ENCODE assay signal across 19 cellular contexts in genomic region chr2:44801289-44801675, GRCh38.
DNase-seq lines count a peak whose midpoint lies in the region; FAIRE-seq and TF ChIP-seq lines count a peak whose summit lies in the region.
"Had no signal": no experiment of that assay in that cellular context is flagged by ENCODE, and none has a peak within 500 bp of the region (broad histone marks: within the 10 kb centered on the region; RNA-seq: fewer than 3 reads in every experiment).

No MANE protein-coding gene starts in this region.

- H4K8ac ChIP-seq in H9 (replicated peaks; ENCODE audit: insufficient read length, low read depth, low read length) (no peak overlapping the region), neuronal stem cell (ENCODE audit: low read depth, low read length) (no peak overlapping the region)

- H3K9me3 ChIP-seq in H9 (ENCODE audit: control insufficient read depth, low read depth, low read length) (no peaks in the 10 kb centered on the region), hepatocyte (ENCODE audit: low read depth) (no peaks in the 10 kb centered on the region), neuronal stem cell (replicated peaks in 1 of 2; ENCODE audit: control insufficient read depth in 2 of 2, insufficient read depth in 1 of 2, low read depth in 1 of 2, low read length in 2 of 2) (no peaks in the 10 kb centered on the region)
- H3K9me3 ChIP-seq in effector memory CD4-positive, alpha-beta T cell (ENCODE audit: control insufficient read depth, low read length), result no peaks in the 10 kb centered on the region
- H3K9me3 ChIP-seq: heart left ventricle, transverse colon had no signal

- H3K9ac ChIP-seq in H9 (ENCODE audit: extremely low read depth, insufficient read length, low read length), result no peak overlapping the region
- H3K9ac ChIP-seq in neuronal stem cell (ENCODE audit: low read depth, low read length, poor library complexity), result no peak overlapping the region

- H4K5ac ChIP-seq in H9 (ENCODE audit: insufficient read length, low read depth, low read length), result no peak overlapping the region

- peaks cover 17% of the 10 kb centered on the region for H3K23me2 ChIP-seq in H9 (ENCODE audit: insufficient read length, low read depth, low read length, poor library complexity, severe bottlenecking)

- H3K79me2 ChIP-seq in H9 (ENCODE audit: insufficient read depth, low read length) (no peaks in the 10 kb centered on the region), hepatocyte (no peaks in the 10 kb centered on the region)

- H3K27me3 Mint-ChIP-seq in H9 (ENCODE audit: low read depth), result peaks cover 50% of the 10 kb centered on the region

- no peak overlapping the region for H2AFZ ChIP-seq in H9 (ENCODE audit: low read length)
- peak overlapping the region; percentile 55 for H2AFZ ChIP-seq in hepatocyte
- H2AFZ ChIP-seq in neuronal stem cell (ENCODE audit: low read length), result peak overlapping the region; percentile 80

- H3K23ac ChIP-seq in H9 (ENCODE audit: insufficient read length, low read depth, low read length), result no peak overlapping the region
- no peak overlapping the region for H3K23ac ChIP-seq in neuronal stem cell (ENCODE audit: low read depth, low read length, poor library complexity)

- peak overlapping the region; percentile 83 to 96 (median 94) for H3K27ac Mint-ChIP-seq in H9
- H3K27ac Mint-ChIP-seq: activated CD4-positive, alpha-beta T cell treated with anti-CD3 and anti-CD28 coated beads, Interleukin-2, amount 10 ng/mL, durations not matched to agents 7 days and 5 days had no signal

- no peaks in the 10 kb centered on the region for H3K9me2 ChIP-seq in hepatocyte (replicated peaks; ENCODE audit: insufficient read depth)

- H4K91ac ChIP-seq in H9 (ENCODE audit: insufficient read length, low read depth, low read length) (no peak overlapping the region), neuronal stem cell (ENCODE audit: low read depth, low read length, poor library complexity) (no peak overlapping the region)

- H2BK120ac ChIP-seq in H9 (ENCODE audit: low read depth, low read length, poor library complexity, severe bottlenecking) (no peak overlapping the region), neuronal stem cell (ENCODE audit: low read depth, low read length) (peak overlapping the region; percentile 35)

- H3K4me3 ChIP-seq in hepatocyte (no peak overlapping the region), neuronal stem cell (ENCODE audit: low read length in 2 of 2) (no peak overlapping the region)
- no peak overlapping the region for H3K4me3 ChIP-seq in effector memory CD4-positive, alpha-beta T cell (ENCODE audit: insufficient read depth, low read depth, low read length, poor library complexity, severe bottlenecking)

- H3K4ac ChIP-seq in H9 (ENCODE audit: low read depth, low read length), result no peak overlapping the region; the same call in 1 of the 2 replicates
- no peak overlapping the region for H3K4ac ChIP-seq in neuronal stem cell (ENCODE audit: low read length)

- no peak overlapping the region for H3K56ac ChIP-seq in H9 (ENCODE audit: insufficient read length, low read depth, low read length)

- H3K79me1 ChIP-seq in H9 (ENCODE audit: insufficient read depth, low read depth, low read length, poor library complexity, severe bottlenecking) (no peaks in the 10 kb centered on the region), neuronal stem cell (ENCODE audit: low read depth, low read length) (no peaks in the 10 kb centered on the region)

- TF ChIP-seq CTCF in H9 (conservative IDR thresholded peaks at IDR 0.05) (no peak), hepatocyte (IDR thresholded peaks at IDR 0.05; ENCODE audit: poor library complexity) (no peak), D721Med (IDR thresholded peaks at IDR 0.05; ENCODE audit: insufficient read depth, missing control alignments) (no peak)

- H3K4me1 ChIP-seq in H9 (ENCODE audit: insufficient read depth, low read length) (peaks cover 19% of the 10 kb centered on the region), hepatocyte (ENCODE audit: insufficient read depth) (peaks cover 6% of the 10 kb centered on the region), neuronal stem cell (ENCODE audit: control insufficient read depth in 2 of 2, insufficient read depth in 1 of 2, low read depth in 1 of 2, low read length in 2 of 2) (peaks cover 2 to 27% of the 10 kb centered on the region in 2 donors)
- peaks cover 11% of the 10 kb centered on the region for H3K4me1 ChIP-seq in effector memory CD4-positive, alpha-beta T cell (ENCODE audit: control insufficient read depth, insufficient read depth, low read length, poor library complexity, severe bottlenecking)

- no peak overlapping the region for H3T11ph ChIP-seq in H9 (ENCODE audit: low read length)

- H3K4me3 Mint-ChIP-seq in H9, result peak overlapping the region; percentile 66 to 71
- H3K4me3 Mint-ChIP-seq: activated CD4-positive, alpha-beta T cell treated with anti-CD3 and anti-CD28 coated beads, Interleukin-2, amount 10 ng/mL, durations not matched to agents 7 days and 5 days had no signal

- no peak overlapping the region for H2BK20ac ChIP-seq in H9 (ENCODE audit: low read depth, low read length, poor library complexity, severe bottlenecking)

- no peaks in the 10 kb centered on the region for H3K9me3 Mint-ChIP-seq in H9
- H3K9me3 Mint-ChIP-seq: activated CD4-positive, alpha-beta T cell treated with anti-CD3 and anti-CD28 coated beads, Interleukin-2, amount 10 ng/mL, durations not matched to agents 7 days and 5 days; neural crest cell had no signal

- H3K4me2 ChIP-seq in H9 (ENCODE audit: insufficient read depth, insufficient read length, low read length) (peak overlapping the region; percentile 83), hepatocyte (peak overlapping the region; percentile 82), neuronal stem cell (ENCODE audit: insufficient read depth, low read length, poor library complexity, severe bottlenecking) (peak overlapping the region; percentile 47)

- H3K27me3 ChIP-seq in H9 (ENCODE audit: insufficient read depth, low read length) (peaks cover 4% of the 10 kb centered on the region; the same call in 1 of the 2 replicates), hepatocyte (peaks cover 99% of the 10 kb centered on the region), neuronal stem cell (ENCODE audit: control insufficient read depth in 3 of 3, insufficient read depth in 3 of 3, low read depth in 1 of 3, low read length in 3 of 3) (peaks cover 0 to 98% (median 0%) of the 10 kb centered on the region in 3 experiments)
- H3K27me3 ChIP-seq in effector memory CD4-positive, alpha-beta T cell (replicated peaks; ENCODE audit: control insufficient read depth, insufficient read depth, low read length, poor library complexity, severe bottlenecking), result peaks cover 25% of the 10 kb centered on the region

- no CpG with 5 or more reads among the region's 16 CpGs for WGBS in H9 (ENCODE audit: extremely low coverage, insufficient read length, low lambda C conversion rate)
- WGBS in hepatocyte (ENCODE audit: low lambda C conversion rate, missing lambda C conversion rate), result 9% methylated on average over 16 of the region's 16 CpGs
- WGBS in neuronal stem cell (ENCODE audit: extremely low coverage in 2 of 2, insufficient read length in 2 of 2, insufficient replicate concordance in 1 of 2), 2 donors, result no CpG with 5 or more reads among the region's 16 CpGs

- peak; percentile 79 for DNase-seq in ELF-1 (ENCODE audit: low read depth, low spot score)
- DNase-seq in H9, result peak; percentile 83
- no peak for DNase-seq in hepatocyte (ENCODE audit: low spot score)
- no peak for DNase-seq in neuronal stem cell (ENCODE audit: low spot score)
- no peak for DNase-seq in stimulated activated CD4-positive, alpha-beta T cell treated with anti-CD3 and anti-CD28 coated beads, Interleukin-4, amount 100 ng/mL, for 1 hour
- no peak for DNase-seq in superior temporal gyrus (ENCODE audit: extremely low spot score)
- DNase-seq in D721Med (ENCODE audit: insufficient read length, low spot score), result no peak
- no peak for DNase-seq in effector memory CD4-positive, alpha-beta T cell
- DNase-seq: activated CD4-positive, alpha-beta T cell treated with anti-CD3 and anti-CD28 coated beads, Interleukin-2, amount 10 ng/mL, durations not matched to agents 7 days and 5 days; activated naive CD4-positive, alpha-beta T cell treated with Interleukin-2 at 50 U/mL for 16 hours; DND-41; heart left ventricle; midbrain; NCI-H1092; NCI-H2081 treated with DMSO at 0.1 percent for 48 hours; NCI-H510A treated with DMSO at 0.1 percent for 48 hours; transverse colon had no signal

- H2BK15ac ChIP-seq in H9 (ENCODE audit: low read depth, low read length), result no peak overlapping the region
- H2BK15ac ChIP-seq in neuronal stem cell (ENCODE audit: low read length), result no peak overlapping the region

- no peaks in the 10 kb centered on the region; a peak in 1 of 7 replicates for H3K36me3 Mint-ChIP-seq in H9 (ENCODE audit: insufficient read depth in 1 of 3, low read depth in 3 of 3)

- no peaks in the 10 kb centered on the region for H4K20me1 ChIP-seq in H9 (ENCODE audit: control insufficient read depth, insufficient read depth, insufficient read length)
- no peaks in the 10 kb centered on the region for H4K20me1 ChIP-seq in hepatocyte (ENCODE audit: insufficient read depth, poor library complexity, severe bottlenecking)

- FAIRE-seq in D721Med (lab: Jason Lieb, UNC), result no peak
- FAIRE-seq: TTC549 had no signal

- H3K27ac ChIP-seq in H9 (ENCODE audit: insufficient read length, low read depth, low read length) (peak overlapping the region; percentile 59), hepatocyte (no peak overlapping the region), neuronal stem cell (replicated peaks; ENCODE audit: low read length) (peak overlapping the region; percentile 87)
- no peak overlapping the region for H3K27ac ChIP-seq in effector memory CD4-positive, alpha-beta T cell (ENCODE audit: insufficient read depth, low read length, poor library complexity, severe bottlenecking)
- H3K27ac ChIP-seq: heart left ventricle, transverse colon had no signal

- H3K14ac ChIP-seq in H9 (ENCODE audit: insufficient read depth, low read length) (no peak overlapping the region), neuronal stem cell (ENCODE audit: low read length) (no peak overlapping the region)

- no peak overlapping the region for H2BK5ac ChIP-seq in H9 (ENCODE audit: insufficient read length, low read length)
- H2BK5ac ChIP-seq in neuronal stem cell (ENCODE audit: low read length), result no peak overlapping the region

- peaks cover 71 to 75% of the 10 kb centered on the region in 2 experiments for H3K4me1 Mint-ChIP-seq in H9

- no peaks in the 10 kb centered on the region for H3K36me3 ChIP-seq in hepatocyte (replicated peaks; ENCODE audit: insufficient read depth, low read depth)
- H3K36me3 ChIP-seq in neuronal stem cell (replicated peaks in 1 of 2; ENCODE audit: control insufficient read depth in 2 of 2, insufficient read depth in 2 of 2, low read length in 2 of 2), result no peaks in the 10 kb centered on the region
- H3K36me3 ChIP-seq in effector memory CD4-positive, alpha-beta T cell (ENCODE audit: control insufficient read depth, insufficient read depth, low read length), result no peaks in the 10 kb centered on the region
- H3K36me3 ChIP-seq: heart left ventricle, transverse colon had no signal

- no peak overlapping the region for H2AK5ac ChIP-seq in H9 (ENCODE audit: insufficient read length, low read length)
- H2AK5ac ChIP-seq in neuronal stem cell (ENCODE audit: low read depth, low read length), result no peak overlapping the region

- peak overlapping the region; percentile 84 for H3K18ac ChIP-seq in H9 (ENCODE audit: insufficient read length, low read depth, low read length)
- H3K18ac ChIP-seq in neuronal stem cell (ENCODE audit: low read length), result peak overlapping the region; percentile 95

- H2BK12ac ChIP-seq in H9 (ENCODE audit: insufficient read length, low read depth, low read length) (no peak overlapping the region), neuronal stem cell (ENCODE audit: low read length) (no peak overlapping the region)

Comparison
In these comparisons a context has a peak if more than half of its experiments do, and no peak if none do; other contexts are left out.
1. DNase-seq: peak in ELF-1 (single experiment) and H9 (single experiment); none in hepatocyte (single experiment), neuronal stem cell (single experiment), stimulated activated CD4-positive, alpha-beta T cell treated with anti-CD3 and anti-CD28 coated beads, Interleukin-4, amount 100 ng/mL, for 1 hour (single experiment), superior temporal gyrus (single experiment), D721Med (single experiment) and effector memory CD4-positive, alpha-beta T cell (0 of 3).
2. H3K27ac ChIP-seq: peak in H9 (single experiment) and neuronal stem cell (single experiment); none in hepatocyte (single experiment) and effector memory CD4-positive, alpha-beta T cell (single experiment).
3. Peak in every context shown above with its lines, with median percentiles within 50 percentile points of each other: H3K4me2 ChIP-seq.